10 cellular contexts compared by ENCODE assay signal in the genomic region with DNA sequence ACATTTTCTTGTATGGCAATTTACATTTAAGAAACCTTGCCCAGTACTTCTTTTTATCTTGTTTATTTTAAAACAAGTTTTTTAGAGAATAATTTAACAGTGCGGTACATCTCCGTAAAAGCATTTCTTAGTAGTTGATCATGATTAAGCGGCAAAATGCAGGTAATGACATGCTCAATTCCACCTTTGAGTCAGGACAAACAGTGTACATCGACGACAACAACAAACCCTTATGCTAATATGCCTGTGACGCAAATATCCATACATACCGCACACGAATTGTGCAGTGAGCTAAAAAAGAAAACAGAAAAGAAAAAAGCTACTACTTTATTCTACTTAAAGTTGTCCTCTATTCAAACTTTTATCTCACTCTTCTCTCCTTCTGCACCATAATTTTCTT. TPM values are rescaled to one million over a fixed set of nuclear protein-coding genes. Genes with fewer than 3 reads are reported as not detected.
DNase-seq lines count a peak whose midpoint lies in the region; ATAC-seq, FAIRE-seq and TF ChIP-seq lines count a peak whose summit lies in the region.
"Had no signal": no experiment of that assay in that cellular context is flagged by ENCODE, and none has a peak within 500 bp of the region (broad histone marks: within the 10 kb centered on the region; RNA-seq: fewer than 3 reads in every experiment).

No MANE protein-coding gene starts in this region.

- no peaks in the 10 kb centered on the region for H3K9me3 ChIP-seq in gastroesophageal sphincter
- H3K9me3 ChIP-seq in prostate gland, result no peaks in the 10 kb centered on the region

- H3K36me3 Mint-ChIP-seq in Calu3 (ENCODE audit: insufficient read depth, unreplicated experiment), result peaks cover 21% of the 10 kb centered on the region

- ATAC-seq in gastroesophageal sphincter, result no peak

- DNase-seq in Calu3 (no peak), prostate gland (ENCODE audit: low spot score) (no peak), C1 segment of cervical spinal cord (lab: John Stamatoyannopoulos, UW) (no peak), AG20443 (ENCODE audit: low spot score) (no peak), KBM-7 (no peak), RCC 7860 (ENCODE audit: low spot score) (no peak)

- H3K27me3 Mint-ChIP-seq in Calu3 (ENCODE audit: unreplicated experiment), result peaks cover 16% of the 10 kb centered on the region

- H3K4me3 ChIP-seq in WI38 (ENCODE audit: low read depth, low read length) (peak overlapping the region; percentile 83), gastroesophageal sphincter (peak overlapping the region; percentile 79 to 89), prostate gland (peak overlapping the region; percentile 52 to 58)

- no peaks in the 10 kb centered on the region for H3K9me3 Mint-ChIP-seq in Calu3 (ENCODE audit: low read depth, unreplicated experiment)

- H3K4me1 ChIP-seq in gastroesophageal sphincter (peaks cover 8 to 35% (median 17%) of the 10 kb centered on the region in 3 donors), prostate gland (replicated peaks) (no peaks in the 10 kb centered on the region)

- H3K36me3 ChIP-seq in gastroesophageal sphincter (no peaks in the 10 kb centered on the region), prostate gland (no peaks in the 10 kb centered on the region)

- H3K27me3 ChIP-seq in gastroesophageal sphincter (no peaks in the 10 kb centered on the region), prostate gland (replicated peaks; ENCODE audit: insufficient read depth) (no peaks in the 10 kb centered on the region)

- no TSS peak for BruUV-seq in Calu3 (replicated peaks; lab: Mats Ljungman, UMichigan)

- peaks cover 16% of the 10 kb centered on the region for H3K4me1 Mint-ChIP-seq in Calu3 (ENCODE audit: low read depth, unreplicated experiment)

- in situ Hi-C loops in KBM-7 (cut with MboI; ENCODE audit: low pct_unique_long_range_greater_than_20kb, low sequenced_read_pairs), result no loop called here

- no peak for TF ChIP-seq CTCF in Calu3 (IDR thresholded peaks at IDR 0.05; ENCODE audit: unreplicated experiment)
- no peak for TF ChIP-seq CTCF in WI38 (IDR thresholded peaks at IDR 0.05; ENCODE audit: low read depth, low read length)
- no peak for TF ChIP-seq CTCF in gastroesophageal sphincter (IDR thresholded peaks at IDR 0.05)
- no peak for TF ChIP-seq CTCF in prostate gland (IDR thresholded peaks at IDR 0.05)

- CTCF ChIA-PET in Calu3 (lab: Charles Lee), result no interaction called here

- TF ChIP-seq EP300 in gastroesophageal sphincter (IDR thresholded peaks at IDR 0.05), result no peak

- H3K27ac Mint-ChIP-seq in Calu3 (ENCODE audit: unreplicated experiment), result peak overlapping the region; percentile 60
- H3K27ac Mint-ChIP-seq: memory B cell had no signal

- FAIRE-seq in RCC 7860 (lab: Jason Lieb, UNC), result no peak

- TF ChIP-seq POLR2A in gastroesophageal sphincter (IDR thresholded peaks at IDR 0.05) (no peak), prostate gland (IDR thresholded peaks at IDR 0.05) (no peak)

- peak overlapping the region; percentile 55 to 97 (median 96) for H3K27ac ChIP-seq in gastroesophageal sphincter
- peak overlapping the region; percentile 89 to 90 for H3K27ac ChIP-seq in prostate gland
- H3K27ac ChIP-seq: KMS-11 had no signal

- intact Hi-C loops in Calu3 (cut with micrococcal nuclease; ENCODE audit: unreplicated experiment) (no loop called here), prostate gland (cut with DNase I) (loop anchor here (5.0 kb wide), 1 partner anchor 1429 kb away; no protein-coding TSS in a partner anchor)

- peak overlapping the region; percentile 81 for H3K4me3 Mint-ChIP-seq in Calu3 (ENCODE audit: low read depth, unreplicated experiment)
- H3K4me3 Mint-ChIP-seq: memory B cell had no signal

- WGBS in gastroesophageal sphincter (ENCODE audit: low coverage in 1 of 2), 2 donors, result 32 to 37% methylated on average over 8 of the region's 8 CpGs
- 15% methylated on average over 8 of the region's 8 CpGs for WGBS in prostate gland

RNA-seq across cellular contexts. Expression of a gene that starts 1.9 kb away (rescaled TPM):
- total RNA-seq in Calu3 (2022) (0.52 and 0.64 TPM in 2 replicates), gastroesophageal sphincter (10 to 100 TPM in 3 of 4 donors, 1 to 10 TPM in 1; 7.8 to 44.7 (median 21.1) TPM), prostate gland (10 to 100 TPM; 27.1 to 31.3 TPM)
